ENCODE assay signal across 8 cellular contexts in the genomic region with DNA sequence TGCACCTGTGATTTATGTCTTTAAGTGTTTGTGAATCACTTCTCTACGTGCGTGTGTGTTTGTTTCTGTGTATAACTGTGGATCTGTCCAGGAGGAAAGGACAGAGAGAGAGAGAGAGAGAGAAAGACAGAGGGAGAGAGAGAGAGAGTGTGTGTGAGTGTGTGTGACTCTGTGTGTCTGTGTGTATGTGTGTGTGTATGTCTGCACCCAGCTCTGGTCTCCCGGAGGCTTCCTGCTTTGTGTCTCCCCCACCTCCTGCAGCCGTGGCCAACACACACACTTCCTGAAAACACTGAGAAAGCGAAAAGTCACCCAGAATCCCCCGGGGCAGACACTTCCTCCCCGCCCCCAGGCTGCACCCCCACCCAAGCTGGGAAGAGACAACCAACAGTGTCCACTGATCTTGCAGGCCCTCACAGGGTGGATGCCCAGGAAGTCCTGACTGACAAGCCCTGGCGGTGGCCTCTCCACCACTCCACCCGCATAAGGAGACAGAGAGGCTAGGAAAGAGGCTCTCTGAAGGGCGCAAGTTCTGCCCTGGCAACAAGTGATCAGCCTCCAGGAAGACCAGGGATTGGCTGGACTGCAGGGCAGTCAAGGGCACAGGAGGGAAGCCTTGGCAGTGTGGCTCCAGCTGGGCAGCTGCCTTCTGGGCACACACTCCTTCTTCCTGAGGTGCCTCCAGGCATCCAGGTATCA. TPM values are rescaled to one million over a fixed set of nuclear protein-coding genes. Genes with fewer than 3 reads are reported as not detected.
A peak's percentile ranks its signal among the peaks of the same experiment; 100 is the strongest.
DNase-seq lines count a peak whose midpoint lies in the region; ATAC-seq and TF ChIP-seq lines count a peak whose summit lies in the region.

No MANE protein-coding gene starts in this region.

- H3K27me3 ChIP-seq in BLaER1, result no peaks in the 10 kb centered on the region
- H3K27me3 ChIP-seq in lung (ENCODE audit: control insufficient read depth, insufficient read depth), result no peaks in the 10 kb centered on the region

- H3K27ac ChIP-seq in BLaER1, result peak overlapping the region; percentile 92
- H3K27ac ChIP-seq in lung (ENCODE audit: low read depth in 1 of 2, low read length in 1 of 2), result peak overlapping the region; percentile 77 to 94

- DNase-seq in GM19238 (ENCODE audit: insufficient read length, low spot score), result peak; percentile 96
- DNase-seq in NCI-H524 treated with DMSO at 0.1 percent for 48 hours (lab: John Stamatoyannopoulos, UW), result peak; percentile 81
- DNase-seq in activated CD4-positive, alpha-beta T cell treated with anti-CD3 and anti-CD28 coated beads, Interleukin-2, amount 50 U/mL, for 1 hour, result peak; percentile 79
- DNase-seq in dedifferentiated amniotic fluid mesenchymal stem cell (ENCODE audit: extremely low spot score), result peak; percentile 88
- peak; percentile 87 for DNase-seq in lung (ENCODE audit: low spot score)
- DNase-seq in stimulated activated CD4-positive, alpha-beta T cell treated with anti-CD3 and anti-CD28 coated beads, Interleukin-4, amount 100 ng/mL, for 48 hours (ENCODE audit: low read depth in 2 of 2), result peak; percentile 71

- H3K36me3 ChIP-seq in BLaER1 (peaks cover 45% of the 10 kb centered on the region), lung (ENCODE audit: control insufficient read depth in 2 of 2, insufficient read depth in 2 of 2, low read length in 2 of 2) (peaks cover 0 to 25% of the 10 kb centered on the region in 2 donors)

- TF ChIP-seq CTCF in lung (IDR thresholded peaks at IDR 0.05; ENCODE audit: control extremely low read depth, extremely low read depth), result no peak

- WGBS in lung, 2 donors, result 0 to 1% methylated on average over 10 of the region's 10 CpGs

- H3K9ac ChIP-seq in BLaER1, result peak overlapping the region; percentile 91

- H3K4me2 ChIP-seq in BLaER1, result peak overlapping the region; percentile 100

- peaks cover 75% of the 10 kb centered on the region for H3K4me1 ChIP-seq in BLaER1
- peaks cover 13 to 35% of the 10 kb centered on the region in 2 donors for H3K4me1 ChIP-seq in lung (ENCODE audit: control insufficient read depth in 2 of 2, insufficient read depth in 2 of 2, low read length in 2 of 2)

- no peaks in the 10 kb centered on the region for H3K9me3 ChIP-seq in BLaER1
- no peaks in the 10 kb centered on the region for H3K9me3 ChIP-seq in lung (ENCODE audit: control insufficient read depth in 2 of 2, insufficient read depth in 1 of 2, low read length in 1 of 2)

- H3K4me3 ChIP-seq in BLaER1, result peak overlapping the region; percentile 83
- H3K4me3 ChIP-seq in lung, result peak overlapping the region; percentile 41

- peaks cover 44% of the 10 kb centered on the region for H4K20me1 ChIP-seq in BLaER1

- ATAC-seq in HG03432 (IDR thresholded peaks at IDR 0.05; ENCODE audit: unreplicated experiment), result peak; percentile 76
- ATAC-seq in lung (ENCODE audit: insufficient read depth, low FRiP score), result peak; percentile 86

RNA-seq across cellular contexts. Expression of gene ARAP1, which starts 30.0 kb away (rescaled TPM):
- total RNA-seq in lung, result 100 to 1,000 TPM; 168 to 218 TPM
- polyA plus RNA-seq in lung, result 100 to 1,000 TPM; 134 to 178 TPM

RNA-seq across cellular contexts. Expression of gene PDE2A, which starts 48.0 kb away (rescaled TPM):
- total RNA-seq in lung, result 10 to 100 TPM; 16.7 to 20.5 TPM
- polyA plus RNA-seq in lung, result 1 to 10 TPM; 7.7 to 8.7 TPM

Comparison
In these comparisons a context has a peak if more than half of its experiments do, and no peak if none do; other contexts are left out.
1. Peak in every context shown above with its lines: DNase-seq, ATAC-seq, H3K4me3 ChIP-seq and H3K27ac ChIP-seq.